ENCODE assay signal across 19 cellular contexts in genomic region chr7:80387634-80388033, GRCh38.
DNase-seq lines count a peak whose midpoint lies in the region; ATAC-seq, FAIRE-seq and TF ChIP-seq lines count a peak whose summit lies in the region.
"Had no signal": no experiment of that assay in that cellular context is flagged by ENCODE, and none has a peak within 500 bp of the region (broad histone marks: within the 10 kb centered on the region; RNA-seq: fewer than 3 reads in every experiment).

No MANE protein-coding gene starts in this region.

- no peak overlapping the region for H3K4me3 ChIP-seq in A549
- H3K4me3 ChIP-seq in HAP-1: no peak overlapping the region
- H3K4me3 ChIP-seq in WERI-Rb-1 (ENCODE audit: low read depth, low read length): no peak overlapping the region
- H3K4me3 ChIP-seq: GM12878 had no signal

- H3K27me3 Mint-ChIP-seq in WTC11 (ENCODE audit: low read depth): no peaks in the 10 kb centered on the region
- H3K27me3 Mint-ChIP-seq: activated naive CD8-positive, alpha-beta T cell treated with anti-CD3 and anti-CD28 coated beads for 36 hours; activated T-cell treated with anti-CD3 and anti-CD28 coated beads, Interleukin-2, amount 50 U/mL, for 24 hours; naive B cell; stimulated activated naive CD8-positive, alpha-beta T cell treated with anti-CD3 and anti-CD28 coated beads, Interleukin-15, amount 100 ng/mL, for 72 hours had no signal

- no peak for TF ChIP-seq RAD21 in A549 (conservative IDR thresholded peaks at IDR 0.05 in 1 of 2, IDR thresholded peaks at IDR 0.05 in 1 of 2)

- no peak for TF ChIP-seq EP300 in A549 (IDR thresholded peaks at IDR 0.05)

- H3K27ac ChIP-seq in A549: no peak overlapping the region; a peak in 1 of 6 replicates
- H3K27ac ChIP-seq in WERI-Rb-1: no peak overlapping the region
- H3K27ac ChIP-seq in substantia nigra (ENCODE audit: low read depth, low read length, poor library complexity, severe bottlenecking): no peak overlapping the region

- no peak overlapping the region for H3K4me2 ChIP-seq in A549

- no peaks in the 10 kb centered on the region for H3K36me3 ChIP-seq in HAP-1 (replicated peaks)
- H3K36me3 ChIP-seq in WERI-Rb-1: no peaks in the 10 kb centered on the region

- H3K4me1 Mint-ChIP-seq in WTC11: peaks cover 8% of the 10 kb centered on the region
- H3K4me1 Mint-ChIP-seq: activated naive CD8-positive, alpha-beta T cell treated with anti-CD3 and anti-CD28 coated beads for 36 hours; naive B cell; stimulated activated naive CD8-positive, alpha-beta T cell treated with anti-CD3 and anti-CD28 coated beads, Interleukin-15, amount 100 ng/mL, for 72 hours had no signal

- ATAC-seq in A549 (no peak), WTC11 (peak; percentile 39; the same call in 1 of the 2 replicates), left lobe of liver (peak; percentile 71), GM21737 (IDR thresholded peaks at IDR 0.05; ENCODE audit: unreplicated experiment) (no peak)
- ATAC-seq: GM12878; left colon; Panc1; stimulated activated naive CD8-positive, alpha-beta T cell treated with anti-CD3 and anti-CD28 coated beads, Interleukin-15, amount 100 ng/mL, for 72 hours had no signal

- H3K27me3 ChIP-seq in HAP-1 (ENCODE audit: low read depth): no peaks in the 10 kb centered on the region
- H3K27me3 ChIP-seq in WERI-Rb-1 (ENCODE audit: insufficient read depth, low read depth, severe bottlenecking): no peaks in the 10 kb centered on the region

- TF ChIP-seq CTCF in A549 (IDR thresholded peaks at IDR 0.05) (no peak), WTC11 (IDR thresholded peaks at IDR 0.05) (no peak), WERI-Rb-1 (IDR thresholded peaks at IDR 0.05; ENCODE audit: low read depth, low read length) (no peak)

- no peak overlapping the region for H3K27ac Mint-ChIP-seq in WTC11
- H3K27ac Mint-ChIP-seq: activated naive CD8-positive, alpha-beta T cell treated with anti-CD3 and anti-CD28 coated beads for 36 hours; activated T-cell treated with anti-CD3 and anti-CD28 coated beads, Interleukin-2, amount 50 U/mL, for 24 hours; naive B cell; stimulated activated naive CD8-positive, alpha-beta T cell treated with anti-CD3 and anti-CD28 coated beads, Interleukin-15, amount 100 ng/mL, for 72 hours had no signal

- H3K9me3 Mint-ChIP-seq in WTC11: peaks cover 11% of the 10 kb centered on the region
- H3K9me3 Mint-ChIP-seq: activated naive CD8-positive, alpha-beta T cell treated with anti-CD3 and anti-CD28 coated beads for 36 hours; activated T-cell treated with anti-CD3 and anti-CD28 coated beads, Interleukin-2, amount 50 U/mL, for 24 hours; naive B cell; stimulated activated naive CD8-positive, alpha-beta T cell treated with anti-CD3 and anti-CD28 coated beads, Interleukin-15, amount 100 ng/mL, for 72 hours had no signal

- no peak for DNase-seq in A549 (ENCODE audit: low read depth in 1 of 2, low spot score in 1 of 2)
- DNase-seq in HAP-1 (ENCODE audit: low spot score in 2 of 2): peak; percentile 38 to 42
- no peak for DNase-seq in WTC11 (ENCODE audit: low spot score)
- no peak for DNase-seq in left lobe of liver (ENCODE audit: low spot score)
- no peak for DNase-seq in WERI-Rb-1
- no peak for DNase-seq in middle frontal gyrus (ENCODE audit: extremely low spot score, low spot score)
- no peak for DNase-seq in substantia nigra (lab: John Stamatoyannopoulos, UW)
- DNase-seq: activated CD4-positive, alpha-beta T cell treated with anti-CD3 and anti-CD28 coated beads, Interleukin-2, amount 50 U/mL, for 48 hours; activated naive CD8-positive, alpha-beta T cell treated with anti-CD3 and anti-CD28 coated beads for 36 hours; activated T-cell treated with anti-CD3 and anti-CD28 coated beads, Interleukin-2, amount 50 U/mL, for 24 hours; hypothalamus; left colon; naive B cell; NCI-H1436 treated with DMSO at 0.1 percent for 48 hours; stimulated activated naive CD8-positive, alpha-beta T cell treated with anti-CD3 and anti-CD28 coated beads, Interleukin-15, amount 100 ng/mL, for 72 hours had no signal

- H3K4me3 Mint-ChIP-seq in WTC11: no peak overlapping the region
- H3K4me3 Mint-ChIP-seq: activated naive CD8-positive, alpha-beta T cell treated with anti-CD3 and anti-CD28 coated beads for 36 hours; activated T-cell treated with anti-CD3 and anti-CD28 coated beads, Interleukin-2, amount 50 U/mL, for 24 hours; naive B cell; stimulated activated naive CD8-positive, alpha-beta T cell treated with anti-CD3 and anti-CD28 coated beads, Interleukin-15, amount 100 ng/mL, for 72 hours had no signal

- POLR2A ChIA-PET in A549 (lab: Yijun Ruan, JAX): no interaction called here
- POLR2A ChIA-PET in WTC11 (lab: Charles Lee): no interaction called here

- CTCF ChIA-PET in A549 (lab: Yijun Ruan, JAX) (interaction anchor here (0.7 kb wide), 1 partner anchor 254 kb away, joined by 3 read pairs; the partner anchor contains the start of gene GNAI1), WTC11 (lab: Charles Lee) (no interaction called here)

- 79% methylated on average over 4 of the region's 4 CpGs for WGBS in A549 (ENCODE audit: missing lambda C conversion rate)

- H3K4me1 ChIP-seq in A549 (peaks cover 16% of the 10 kb centered on the region; the same call in 2 of the 3 replicates), HAP-1 (peaks cover 3% of the 10 kb centered on the region)

- H3K9me3 ChIP-seq in A549 (no peaks in the 10 kb centered on the region), HAP-1 (no peaks in the 10 kb centered on the region), WERI-Rb-1 (ENCODE audit: severe bottlenecking) (no peaks in the 10 kb centered on the region)

- peak; percentile 18 for FAIRE-seq in A549 (lab: Jason Lieb, UNC)
- FAIRE-seq: GM12878, H1 had no signal

- no peaks in the 10 kb centered on the region for H3K36me3 Mint-ChIP-seq in WTC11
- H3K36me3 Mint-ChIP-seq: activated naive CD8-positive, alpha-beta T cell treated with anti-CD3 and anti-CD28 coated beads for 36 hours; naive B cell had no signal

- in situ Hi-C loops in HAP-1 (cut with MboI; ENCODE audit: low sequenced_read_pairs): no loop called here

- no peak for TF ChIP-seq POLR2A in A549 (IDR thresholded peaks at IDR 0.05; ENCODE audit: low read length)

TF ChIP-seq in A549, 52 proteins besides CTCF, POLR2A, EP300 and RAD21 (continues in another document):
- TF ChIP-seq HOXB13 (CRISPR knock-in tag; IDR thresholded peaks at IDR 0.05; ENCODE audit: low read depth): no peak
- TF ChIP-seq ESRRA (IDR thresholded peaks at IDR 0.05; ENCODE audit: borderline replicate concordance, low read length): no peak
- TF ChIP-seq CHD2 (IDR thresholded peaks at IDR 0.05; ENCODE audit: low read length, partially characterized antibody): no peak
- no peak for TF ChIP-seq GATA3 (IDR thresholded peaks at IDR 0.05; ENCODE audit: borderline replicate concordance)
- no peak for TF ChIP-seq PHF8 (IDR thresholded peaks at IDR 0.05; ENCODE audit: borderline replicate concordance, low read depth)
- no peak for TF ChIP-seq TP53 (CRISPR knock-in tag; IDR thresholded peaks at IDR 0.05)
- no peak for TF ChIP-seq EHF (CRISPR knock-in tag; IDR thresholded peaks at IDR 0.05)
- TF ChIP-seq MAFK (IDR thresholded peaks at IDR 0.05; ENCODE audit: partially characterized antibody): no peak
- no peak for TF ChIP-seq HDAC2 (IDR thresholded peaks at IDR 0.05)
- no peak for TF ChIP-seq RARB (CRISPR knock-in tag; IDR thresholded peaks at IDR 0.05)
- no peak for TF ChIP-seq KDM5A (IDR thresholded peaks at IDR 0.05)
- no peak for TF ChIP-seq ATOH8 (CRISPR knock-in tag; IDR thresholded peaks at IDR 0.05; ENCODE audit: low read depth)
- no peak for TF ChIP-seq E2F6 (IDR thresholded peaks at IDR 0.05; ENCODE audit: borderline replicate concordance, low read depth)

TF ChIP-seq in WTC11, 78 proteins besides CTCF, POLR2A, EP300 and RAD21 (continues in another document):
- TF ChIP-seq NR3C1 (CRISPR knock-in tag; conservative IDR thresholded peaks at IDR 0.05; ENCODE audit: low read depth): no peak
- TF ChIP-seq NFE2L1 (CRISPR knock-in tag; IDR thresholded peaks at IDR 0.05): no peak
- TF ChIP-seq ATF6 (CRISPR knock-in tag; IDR thresholded peaks at IDR 0.05): no peak
- no peak for TF ChIP-seq PRRX2 (CRISPR knock-in tag; IDR thresholded peaks at IDR 0.05)
- TF ChIP-seq HMGA2 (CRISPR knock-in tag; IDR thresholded peaks at IDR 0.05): no peak
- TF ChIP-seq MAX (CRISPR knock-in tag; IDR thresholded peaks at IDR 0.05): no peak
- TF ChIP-seq TEAD4 (CRISPR knock-in tag; IDR thresholded peaks at IDR 0.05): no peak

Comparison
In these comparisons a context has a peak if more than half of its experiments do, and no peak if none do; other contexts are left out.
1. ATAC-seq: peak in WTC11 (single experiment) and left lobe of liver (single experiment); none in A549 (0 of 2) and GM21737 (single experiment).
2. DNase-seq: peak in HAP-1 (2 of 2); none in A549 (0 of 2), WTC11 (single experiment), left lobe of liver (single experiment), WERI-Rb-1 (single experiment), middle frontal gyrus (single experiment) and substantia nigra (0 of 49).